22 cellular contexts compared by ENCODE assay signal in the genomic region with DNA sequence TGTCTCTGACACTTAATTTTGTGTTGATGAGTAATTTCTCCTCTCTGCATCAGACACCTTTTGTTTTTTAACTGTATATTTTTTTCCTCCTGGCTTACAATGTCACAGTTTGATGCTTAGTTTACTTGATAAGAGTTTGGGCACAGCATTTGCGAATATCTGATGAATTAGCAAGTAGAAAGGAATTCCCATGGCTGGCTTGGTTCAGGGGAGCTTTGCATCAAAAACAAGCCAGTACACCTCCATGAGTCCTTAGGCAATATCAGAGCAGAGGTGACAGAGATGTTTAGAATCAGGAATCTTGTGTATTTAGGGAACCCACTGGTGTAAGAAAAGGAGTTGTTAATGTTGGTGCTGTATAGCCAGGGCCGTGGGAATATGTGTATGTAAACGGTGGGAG.
"Had no signal": no experiment of that assay in that cellular context is flagged by ENCODE, and none has a peak within 500 bp of the region (broad histone marks: within the 10 kb centered on the region; RNA-seq: fewer than 3 reads in every experiment).

No MANE protein-coding gene starts in this region.

- H3K4me1 Mint-ChIP-seq: naive thymus-derived CD8-positive, alpha-beta T cell; T-cell had no signal

- H3K36me3 ChIP-seq: breast epithelium, colonic mucosa, left lung, right atrium auricular region, WERI-Rb-1 had no signal

- H3K36me3 Mint-ChIP-seq: activated naive CD4-positive, alpha-beta T cell treated with anti-CD3 and anti-CD28 coated beads, Interleukin-2, amount 50 U/mL, for 72 hours; naive thymus-derived CD8-positive, alpha-beta T cell; T-cell had no signal

- H3K4me3 Mint-ChIP-seq: activated CD8-positive, alpha-beta T cell treated with anti-CD3 and anti-CD28 coated beads, Interleukin-2, amount 10 ng/mL, durations not matched to agents 7 days and 5 days; effector memory CD8-positive, alpha-beta T cell; naive thymus-derived CD8-positive, alpha-beta T cell; stimulated activated naive CD8-positive, alpha-beta T cell treated with anti-CD3 and anti-CD28 coated beads, Interleukin-15, Interleukin-2, amounts not matched to agents 100 ng/mL and 50 ng/mL, for 24 hours; T-cell; T-helper 2 cell treated with Interferon-gamma antibody and Interleukin-4, amounts not matched to agents 5 μg/mL and 100 μg/mL, for 36 hours had no signal

- H3K4me3 ChIP-seq: breast epithelium, colonic mucosa, dorsolateral prefrontal cortex, left lung, lung, right atrium auricular region, tibial nerve had no signal

- H3K27me3 ChIP-seq: breast epithelium, colonic mucosa, left lung, right atrium auricular region, tibial nerve had no signal

- H3K27ac ChIP-seq: breast epithelium, colonic mucosa, left lung, right atrium auricular region, WERI-Rb-1 had no signal

- H3K9me3 Mint-ChIP-seq: activated naive CD4-positive, alpha-beta T cell treated with anti-CD3 and anti-CD28 coated beads, Interleukin-2, amount 50 U/mL, for 72 hours; effector memory CD8-positive, alpha-beta T cell; naive thymus-derived CD8-positive, alpha-beta T cell; T-cell; T-helper 2 cell treated with Interferon-gamma antibody and Interleukin-4, amounts not matched to agents 5 μg/mL and 100 μg/mL, for 36 hours had no signal

- DNase-seq: activated CD4-positive, alpha-beta T cell treated with anti-CD3 and anti-CD28 coated beads for 1 hour; activated CD4-positive, alpha-beta T cell treated with anti-CD3 and anti-CD28 coated beads, Interleukin-2, amount 50 U/mL, for 1 hour; activated CD8-positive, alpha-beta T cell treated with anti-CD3 and anti-CD28 coated beads, Interleukin-2, amount 10 ng/mL, durations not matched to agents 7 days and 5 days; activated gamma-delta T cell treated with Interleukin-2 at 50 U/mL for 16 hours; colonic mucosa; dorsolateral prefrontal cortex; effector memory CD8-positive, alpha-beta T cell; left lung; naive thymus-derived CD8-positive, alpha-beta T cell; stimulated activated CD4-positive, alpha-beta T cell treated with anti-CD3 and anti-CD28 coated beads, Interleukin-1b, Interleukin-23, amount 100 ng/mL, for 48 hours; T-cell; WERI-Rb-1 had no signal

- H3K27me3 Mint-ChIP-seq: progenitor cell of endocrine pancreas had no signal

- H3K9me3 ChIP-seq: breast epithelium, colonic mucosa, left lung, right atrium auricular region, tibial nerve had no signal

- FAIRE-seq: astrocyte, endothelial cell of umbilical vein had no signal

- H3K4me1 ChIP-seq: breast epithelium, colonic mucosa had no signal

- H3K27ac Mint-ChIP-seq: activated CD8-positive, alpha-beta T cell treated with anti-CD3 and anti-CD28 coated beads, Interleukin-2, amount 10 ng/mL, durations not matched to agents 7 days and 5 days; activated naive CD4-positive, alpha-beta T cell treated with anti-CD3 and anti-CD28 coated beads, Interleukin-2, amount 50 U/mL, for 72 hours; effector memory CD8-positive, alpha-beta T cell; naive thymus-derived CD8-positive, alpha-beta T cell; progenitor cell of endocrine pancreas; stimulated activated naive CD8-positive, alpha-beta T cell treated with anti-CD3 and anti-CD28 coated beads, Interleukin-15, Interleukin-2, amounts not matched to agents 100 ng/mL and 50 ng/mL, for 24 hours; T-cell; T-helper 2 cell treated with Interferon-gamma antibody and Interleukin-4, amounts not matched to agents 5 μg/mL and 100 μg/mL, for 36 hours had no signal
